17 cellular contexts compared by ENCODE assay signal in genomic region chr5:111173476-111173875, GRCh38. TPM values are rescaled to one million over a fixed set of nuclear protein-coding genes. Genes with fewer than 3 reads are reported as not detected.
DNase-seq lines count a peak whose midpoint lies in the region; ATAC-seq, FAIRE-seq and TF ChIP-seq lines count a peak whose summit lies in the region.
"Had no signal": no experiment of that assay in that cellular context is flagged by ENCODE, and none has a peak within 500 bp of the region (broad histone marks: within the 10 kb centered on the region; RNA-seq: fewer than 3 reads in every experiment).

No MANE protein-coding gene starts in this region.

- H3K4me3 ChIP-seq in GM23338: no peak overlapping the region
- H3K4me3 ChIP-seq in astrocyte (ENCODE audit: insufficient read depth, low read depth, low read length): no peak overlapping the region
- H3K4me3 ChIP-seq in fibroblast of pulmonary artery (replicated peaks; ENCODE audit: low read depth, low read length): no peak overlapping the region
- H3K4me3 ChIP-seq in smooth muscle cell: no peak overlapping the region
- no peak overlapping the region for H3K4me3 ChIP-seq in BE2C (ENCODE audit: low read depth, low read length)
- H3K4me3 ChIP-seq in vagina: no peak overlapping the region
- H3K4me3 ChIP-seq: GM12878, HAP-1 had no signal

- CTCF ChIA-PET in activated CD4-positive, alpha-beta T cell treated with anti-CD3 and anti-CD28 coated beads for 36 hours (lab: Charles Lee): interaction anchor here (1.0 kb wide), 1 partner anchor 105 kb away, joined by 3 read pairs; no protein-coding TSS in a partner anchor

- DNase-seq in GM23338 (ENCODE audit: low spot score): no peak
- DNase-seq in astrocyte (ENCODE audit: low read depth): peak; percentile 64
- peak; percentile 4 for DNase-seq in fibroblast of pulmonary artery (ENCODE audit: low read depth)
- DNase-seq in smooth muscle cell (lab: John Stamatoyannopoulos, UW; ENCODE audit: unreplicated experiment): no peak
- no peak for DNase-seq in activated CD4-positive, alpha-beta T cell treated with anti-CD3 and anti-CD28 coated beads for 36 hours
- no peak for DNase-seq in BE2C
- DNase-seq in activated T-cell treated with anti-CD3 and anti-CD28 coated beads, Interleukin-2, amount 50 U/mL, for 72 hours: no peak
- no peak for DNase-seq in vagina (ENCODE audit: extremely low spot score in 2 of 2)
- DNase-seq: ACHN; CD4-positive, alpha-beta memory T cell; DMS79; GOT3 had no signal

- no peaks in the 10 kb centered on the region for H3F3A ChIP-seq in GM23338 (replicated peaks; ENCODE audit: low read depth)
- no peaks in the 10 kb centered on the region for H3F3A ChIP-seq in smooth muscle cell (ENCODE audit: low read depth)

- no peaks in the 10 kb centered on the region; the same call in 1 of the 2 replicates for H3K4me1 ChIP-seq in GM23338 (ENCODE audit: insufficient read depth)
- no peaks in the 10 kb centered on the region for H3K4me1 ChIP-seq in astrocyte (ENCODE audit: insufficient read depth, low read length)
- H3K4me1 ChIP-seq in smooth muscle cell (ENCODE audit: low read depth): no peaks in the 10 kb centered on the region
- peaks cover 4% of the 10 kb centered on the region; the same call in 1 of the 2 replicates for H3K4me1 ChIP-seq in BE2C
- no peaks in the 10 kb centered on the region for H3K4me1 ChIP-seq in vagina
- H3K4me1 ChIP-seq: HAP-1 had no signal

- H3K27ac Mint-ChIP-seq in GM23338: no peak overlapping the region
- no peak overlapping the region for H3K27ac Mint-ChIP-seq in astrocyte (ENCODE audit: unreplicated experiment)
- no peak overlapping the region for H3K27ac Mint-ChIP-seq in activated CD4-positive, alpha-beta T cell treated with anti-CD3 and anti-CD28 coated beads for 36 hours
- no peak overlapping the region for H3K27ac Mint-ChIP-seq in activated T-cell treated with anti-CD3 and anti-CD28 coated beads, Interleukin-2, amount 50 U/mL, for 72 hours
- H3K27ac Mint-ChIP-seq: B cell; CD4-positive, alpha-beta memory T cell had no signal

- H3K27me3 Mint-ChIP-seq in GM23338 (ENCODE audit: insufficient read depth, low read depth, poor library complexity): peaks cover 3% of the 10 kb centered on the region
- no peaks in the 10 kb centered on the region for H3K27me3 Mint-ChIP-seq in astrocyte (ENCODE audit: low read depth, unreplicated experiment)
- peaks cover 4% of the 10 kb centered on the region for H3K27me3 Mint-ChIP-seq in activated CD4-positive, alpha-beta T cell treated with anti-CD3 and anti-CD28 coated beads for 36 hours
- H3K27me3 Mint-ChIP-seq in activated T-cell treated with anti-CD3 and anti-CD28 coated beads, Interleukin-2, amount 50 U/mL, for 72 hours (ENCODE audit: low read depth): no peaks in the 10 kb centered on the region
- H3K27me3 Mint-ChIP-seq: CD4-positive, alpha-beta memory T cell had no signal

- H3K27me3 ChIP-seq in GM23338 (ENCODE audit: insufficient read depth): no peaks in the 10 kb centered on the region
- H3K27me3 ChIP-seq in astrocyte (ENCODE audit: insufficient read depth, low read length): no peaks in the 10 kb centered on the region
- H3K27me3 ChIP-seq in smooth muscle cell (ENCODE audit: low read depth): peaks cover 7% of the 10 kb centered on the region
- no peaks in the 10 kb centered on the region for H3K27me3 ChIP-seq in BE2C
- H3K27me3 ChIP-seq in vagina: no peaks in the 10 kb centered on the region

- no peaks in the 10 kb centered on the region for H3K9me3 Mint-ChIP-seq in GM23338
- H3K9me3 Mint-ChIP-seq in astrocyte (ENCODE audit: unreplicated experiment): no peaks in the 10 kb centered on the region
- no peaks in the 10 kb centered on the region for H3K9me3 Mint-ChIP-seq in activated CD4-positive, alpha-beta T cell treated with anti-CD3 and anti-CD28 coated beads for 36 hours (ENCODE audit: low read depth)
- H3K9me3 Mint-ChIP-seq in activated T-cell treated with anti-CD3 and anti-CD28 coated beads, Interleukin-2, amount 50 U/mL, for 72 hours: no peaks in the 10 kb centered on the region

- peak overlapping the region; percentile 35; the same call in 1 of the 2 replicates for H2AFZ ChIP-seq in GM23338
- no peak overlapping the region for H2AFZ ChIP-seq in astrocyte (ENCODE audit: low read depth, low read length)
- no peak overlapping the region for H2AFZ ChIP-seq in smooth muscle cell (ENCODE audit: low read depth)

- H3K9me2 ChIP-seq in GM23338 (ENCODE audit: insufficient read depth): no peaks in the 10 kb centered on the region

- no peaks in the 10 kb centered on the region for H3K36me3 Mint-ChIP-seq in GM23338 (ENCODE audit: low read depth)
- H3K36me3 Mint-ChIP-seq in astrocyte (ENCODE audit: low read depth, unreplicated experiment): no peaks in the 10 kb centered on the region
- no peaks in the 10 kb centered on the region for H3K36me3 Mint-ChIP-seq in activated CD4-positive, alpha-beta T cell treated with anti-CD3 and anti-CD28 coated beads for 36 hours (ENCODE audit: low read depth)
- no peaks in the 10 kb centered on the region for H3K36me3 Mint-ChIP-seq in activated T-cell treated with anti-CD3 and anti-CD28 coated beads, Interleukin-2, amount 50 U/mL, for 72 hours (ENCODE audit: insufficient read depth in 2 of 2)
- H3K36me3 Mint-ChIP-seq: CD4-positive, alpha-beta memory T cell had no signal

- 41% methylated on average over 2 of the region's 2 CpGs for WGBS in smooth muscle cell (ENCODE audit: low lambda C conversion rate)

- no peak overlapping the region for H3K4me3 Mint-ChIP-seq in GM23338
- no peak overlapping the region for H3K4me3 Mint-ChIP-seq in astrocyte (ENCODE audit: unreplicated experiment)
- H3K4me3 Mint-ChIP-seq in activated CD4-positive, alpha-beta T cell treated with anti-CD3 and anti-CD28 coated beads for 36 hours: no peak overlapping the region
- H3K4me3 Mint-ChIP-seq in activated T-cell treated with anti-CD3 and anti-CD28 coated beads, Interleukin-2, amount 50 U/mL, for 72 hours: no peak overlapping the region
- H3K4me3 Mint-ChIP-seq: B cell; CD4-positive, alpha-beta memory T cell had no signal

- FAIRE-seq in astrocyte (lab: Jason Lieb, UNC): no peak
- FAIRE-seq: GM12878 had no signal

- H3K9ac ChIP-seq in astrocyte (ENCODE audit: low read length): no peak overlapping the region
- H3K9ac ChIP-seq in smooth muscle cell (ENCODE audit: low read depth): no peak overlapping the region

- no peak for ATAC-seq in GM23338
- ATAC-seq in activated CD4-positive, alpha-beta T cell treated with anti-CD3 and anti-CD28 coated beads for 36 hours: no peak
- ATAC-seq in activated T-cell treated with anti-CD3 and anti-CD28 coated beads, Interleukin-2, amount 50 U/mL, for 72 hours (replicated peaks in 1 of 2): no peak
- ATAC-seq: GM12878 had no signal

- H3K4me1 Mint-ChIP-seq in GM23338: peaks cover 3% of the 10 kb centered on the region; the same call in 2 of the 3 replicates
- no peaks in the 10 kb centered on the region for H3K4me1 Mint-ChIP-seq in astrocyte (ENCODE audit: low read depth, unreplicated experiment)
- H3K4me1 Mint-ChIP-seq in activated CD4-positive, alpha-beta T cell treated with anti-CD3 and anti-CD28 coated beads for 36 hours: peaks cover 5% of the 10 kb centered on the region
- H3K4me1 Mint-ChIP-seq in activated T-cell treated with anti-CD3 and anti-CD28 coated beads, Interleukin-2, amount 50 U/mL, for 72 hours (ENCODE audit: low read depth): no peaks in the 10 kb centered on the region
- H3K4me1 Mint-ChIP-seq: B cell had no signal

- POLR2A ChIA-PET in activated CD4-positive, alpha-beta T cell treated with anti-CD3 and anti-CD28 coated beads for 36 hours (lab: Charles Lee): no interaction called here

- no peak overlapping the region for H3K4me2 ChIP-seq in GM23338
- H3K4me2 ChIP-seq in astrocyte (ENCODE audit: low read length): no peak overlapping the region
- H3K4me2 ChIP-seq in smooth muscle cell: peak overlapping the region; percentile 8

- intact Hi-C loops in activated CD4-positive, alpha-beta T cell treated with anti-CD3 and anti-CD28 coated beads for 36 hours (cut with DNase I, micrococcal nuclease): no loop called here
- intact Hi-C loops in vagina (cut with DNase I): no loop called here

- H3K9me3 ChIP-seq in astrocyte (ENCODE audit: insufficient read depth, low read depth, low read length) (no peaks in the 10 kb centered on the region), smooth muscle cell (replicated peaks; ENCODE audit: low read depth) (no peaks in the 10 kb centered on the region), BE2C (no peaks in the 10 kb centered on the region), vagina (no peaks in the 10 kb centered on the region)
- H3K9me3 ChIP-seq: HAP-1 had no signal

- H4K20me1 ChIP-seq in GM23338 (replicated peaks; ENCODE audit: insufficient read depth) (no peaks in the 10 kb centered on the region), astrocyte (ENCODE audit: insufficient read depth, low read length) (no peaks in the 10 kb centered on the region), smooth muscle cell (ENCODE audit: low read depth) (no peaks in the 10 kb centered on the region)

- H3K27ac ChIP-seq in GM23338 (ENCODE audit: low read depth): no peak overlapping the region
- H3K27ac ChIP-seq in astrocyte (ENCODE audit: low read depth, low read length): no peak overlapping the region
- H3K27ac ChIP-seq in smooth muscle cell (ENCODE audit: low read depth): no peak overlapping the region
- H3K27ac ChIP-seq in vagina: no peak overlapping the region
- H3K27ac ChIP-seq: C4-2B had no signal

- H3K36me3 ChIP-seq in GM23338 (ENCODE audit: insufficient read depth): no peaks in the 10 kb centered on the region
- no peaks in the 10 kb centered on the region for H3K36me3 ChIP-seq in astrocyte (ENCODE audit: insufficient read depth, low read length)
- no peaks in the 10 kb centered on the region for H3K36me3 ChIP-seq in smooth muscle cell (ENCODE audit: low read depth)
- no peaks in the 10 kb centered on the region for H3K36me3 ChIP-seq in BE2C
- no peaks in the 10 kb centered on the region for H3K36me3 ChIP-seq in vagina
- H3K36me3 ChIP-seq: HAP-1 had no signal

- TF ChIP-seq CTCF in GM23338 (conservative IDR thresholded peaks at IDR 0.05; ENCODE audit: low read depth in 2 of 2) (no peak), astrocyte (IDR thresholded peaks at IDR 0.05; ENCODE audit: insufficient read depth, low read depth, low read length) (no peak), fibroblast of pulmonary artery (IDR thresholded peaks at IDR 0.05; ENCODE audit: low read length, missing control alignments) (no peak), smooth muscle cell (IDR thresholded peaks at IDR 0.05; ENCODE audit: borderline replicate concordance, insufficient read depth, poor library complexity, severe bottlenecking) (no peak), BE2C (IDR thresholded peaks at IDR 0.05; ENCODE audit: low read depth, low read length) (no peak), vagina (IDR thresholded peaks at IDR 0.05) (no peak)

- TF ChIP-seq POLR2A in vagina (IDR thresholded peaks at IDR 0.05): no peak

- H3K79me2 ChIP-seq in GM23338 (replicated peaks; ENCODE audit: insufficient read depth) (no peaks in the 10 kb centered on the region), astrocyte (ENCODE audit: insufficient read depth, low read length) (no peaks in the 10 kb centered on the region), smooth muscle cell (ENCODE audit: low read depth) (no peaks in the 10 kb centered on the region)

RNA-seq across cellular contexts. Expression of gene CAMK4, which starts 50.7 kb away (rescaled TPM):
- 5.0 and 7.3 TPM in 2 replicates for total RNA-seq in GM23338 (2014; rRNA removed; shearing (Covaris generic))
- polyA plus RNA-seq in GM23338 (2016; fragmentation: Nextera tagmentation; extraction: Ambion mirVana) (3.4 and 4.2 TPM in 2 replicates), smooth muscle cell (0.82 and 1.1 TPM in 2 replicates)
- total RNA-seq in astrocyte (3.5 and 3.8 TPM in 2 replicates), smooth muscle cell (0.85 and 3.6 TPM in 2 replicates), vagina (11.8 TPM)
- total RNA-seq in activated CD4-positive, alpha-beta T cell treated with anti-CD3 and anti-CD28 coated beads for 36 hours: 10 to 100 TPM; 49.4 to 53.1 TPM
- polyA plus RNA-seq in BE2C (2012; ENCODE audit: insufficient read depth, insufficient read length, low read depth): 88.5 TPM
- 10 to 100 TPM; 56.1 to 96.0 TPM for total RNA-seq in activated T-cell treated with anti-CD3 and anti-CD28 coated beads, Interleukin-2, amount 50 U/mL, for 72 hours
- total RNA-seq: G401 had no signal

Comparison
In these comparisons a context has a peak if more than half of its experiments do, and no peak if none do; other contexts are left out.
1. DNase-seq: peak in astrocyte (single experiment) and fibroblast of pulmonary artery (single experiment); none in GM23338 (single experiment), smooth muscle cell (single experiment), activated CD4-positive, alpha-beta T cell treated with anti-CD3 and anti-CD28 coated beads for 36 hours (single experiment), BE2C (single experiment), activated T-cell treated with anti-CD3 and anti-CD28 coated beads, Interleukin-2, amount 50 U/mL, for 72 hours (0 of 2) and vagina (0 of 2).